Comparison of ENCODE assay signal across 14 cellular contexts in the genomic region with DNA sequence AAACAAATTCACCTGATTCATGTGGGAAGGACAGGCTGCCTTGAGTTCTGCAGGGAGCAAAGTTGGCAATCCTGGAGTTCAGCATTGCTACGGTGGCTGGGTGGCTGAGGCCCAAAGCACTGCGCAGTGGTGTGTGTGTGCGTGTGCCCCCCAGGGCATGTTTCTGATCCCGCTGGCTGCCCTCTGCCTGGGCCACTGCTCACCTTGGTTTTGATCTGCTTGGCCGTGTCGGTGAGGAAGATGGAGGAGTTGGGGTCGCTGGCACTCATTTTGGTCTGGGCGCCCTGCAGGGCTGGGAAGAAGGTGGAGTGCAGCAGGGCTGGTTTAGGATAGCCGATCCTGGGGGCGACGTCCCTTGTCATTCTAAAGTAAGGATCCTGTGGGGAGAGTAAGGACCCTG. TPM values are rescaled to one million over a fixed set of nuclear protein-coding genes. Genes with fewer than 3 reads are reported as not detected.
DNase-seq lines count a peak whose midpoint lies in the region; ATAC-seq and TF ChIP-seq lines count a peak whose summit lies in the region.
"Had no signal": no experiment of that assay in that cellular context is flagged by ENCODE, and none has a peak within 500 bp of the region (broad histone marks: within the 10 kb centered on the region; RNA-seq: fewer than 3 reads in every experiment).

No MANE protein-coding gene starts in this region.

- no peak overlapping the region for H3K4me3 Mint-ChIP-seq in activated CD8-positive, alpha-beta memory T cell treated with anti-CD3 and anti-CD28 coated beads, Interleukin-2, amount 10 ng/mL, durations not matched to agents 7 days and 5 days
- no peak overlapping the region for H3K4me3 Mint-ChIP-seq in glutamatergic neuron (ENCODE audit: unreplicated experiment)
- H3K4me3 Mint-ChIP-seq in immature natural killer cell = no peak overlapping the region

- H3K36me3 Mint-ChIP-seq in activated CD8-positive, alpha-beta memory T cell treated with anti-CD3 and anti-CD28 coated beads, Interleukin-2, amount 10 ng/mL, durations not matched to agents 7 days and 5 days = peaks cover 62% of the 10 kb centered on the region
- H3K36me3 Mint-ChIP-seq in glutamatergic neuron (ENCODE audit: unreplicated experiment) (no peaks in the 10 kb centered on the region), immature natural killer cell (peaks cover 29 to 38% (median 30%) of the 10 kb centered on the region in 3 donors)

- no peaks in the 10 kb centered on the region for H3K9me3 Mint-ChIP-seq in activated CD8-positive, alpha-beta memory T cell treated with anti-CD3 and anti-CD28 coated beads, Interleukin-2, amount 10 ng/mL, durations not matched to agents 7 days and 5 days (ENCODE audit: low read depth)
- H3K9me3 Mint-ChIP-seq in glutamatergic neuron (ENCODE audit: unreplicated experiment) (peaks cover 5% of the 10 kb centered on the region), immature natural killer cell (no peaks in the 10 kb centered on the region)

- H3K4me3 ChIP-seq in skin epidermis = no peak overlapping the region
- H3K4me3 ChIP-seq: breast epithelium had no signal

- H3K27ac Mint-ChIP-seq in activated CD8-positive, alpha-beta memory T cell treated with anti-CD3 and anti-CD28 coated beads, Interleukin-2, amount 10 ng/mL, durations not matched to agents 7 days and 5 days = peak overlapping the region; percentile 63
- H3K27ac Mint-ChIP-seq in glutamatergic neuron (ENCODE audit: unreplicated experiment) (peak overlapping the region; percentile 56), immature natural killer cell (no peak overlapping the region)

- TF ChIP-seq CTCF in GM20000 (IDR thresholded peaks at IDR 0.05; ENCODE audit: extremely low read depth, missing control alignments) (no peak), glutamatergic neuron (IDR thresholded peaks at IDR 0.05; ENCODE audit: partially characterized antibody, unreplicated experiment) (no peak)

- CTCF ChIA-PET in activated CD8-positive, alpha-beta memory T cell treated with anti-CD3 and anti-CD28 coated beads, Interleukin-2, amount 10 ng/mL, durations not matched to agents 7 days and 5 days (lab: Charles Lee) = interaction anchor here (1.2 kb wide), 1 partner anchor 35 kb away, joined by 3 read pairs; no protein-coding TSS in a partner anchor

- H3K4me1 Mint-ChIP-seq in activated CD8-positive, alpha-beta memory T cell treated with anti-CD3 and anti-CD28 coated beads, Interleukin-2, amount 10 ng/mL, durations not matched to agents 7 days and 5 days = peaks cover 35% of the 10 kb centered on the region
- peaks cover 11% of the 10 kb centered on the region for H3K4me1 Mint-ChIP-seq in glutamatergic neuron (ENCODE audit: low read depth, unreplicated experiment)
- no peaks in the 10 kb centered on the region for H3K4me1 Mint-ChIP-seq in immature natural killer cell

- DNase-seq in GM20000 (ENCODE audit: low spot score) = peak; percentile 10
- DNase-seq in activated CD8-positive, alpha-beta memory T cell treated with anti-CD3 and anti-CD28 coated beads, Interleukin-2, amount 10 ng/mL, durations not matched to agents 7 days and 5 days = no peak
- DNase-seq in glutamatergic neuron = no peak
- DNase-seq in immature natural killer cell = no peak
- DNase-seq in retina = no peak
- DNase-seq in NCI-H226 = no peak
- DNase-seq in amygdala (lab: John Stamatoyannopoulos, UW) = no peak
- DNase-seq: Calu3, NCI-H526, SHP77 treated with DMSO at 0.1 percent for 48 hours had no signal

- H3K27me3 Mint-ChIP-seq in activated CD8-positive, alpha-beta memory T cell treated with anti-CD3 and anti-CD28 coated beads, Interleukin-2, amount 10 ng/mL, durations not matched to agents 7 days and 5 days = no peaks in the 10 kb centered on the region
- no peaks in the 10 kb centered on the region for H3K27me3 Mint-ChIP-seq in glutamatergic neuron (ENCODE audit: unreplicated experiment)
- H3K27me3 Mint-ChIP-seq in immature natural killer cell (ENCODE audit: low read depth in 3 of 3) = peaks cover 0 to 4% (median 3%) of the 10 kb centered on the region in 3 donors

- H3K27ac ChIP-seq in skin epidermis = peak overlapping the region in 20 of 21 experiments; percentile 6 to 81 (median 70)

- ATAC-seq in activated CD8-positive, alpha-beta memory T cell treated with anti-CD3 and anti-CD28 coated beads, Interleukin-2, amount 10 ng/mL, durations not matched to agents 7 days and 5 days = no peak

RNA-seq across cellular contexts. Expression of a gene that starts 19.1 kb away (rescaled TPM):
- total RNA-seq in activated CD8-positive, alpha-beta memory T cell treated with anti-CD3 and anti-CD28 coated beads, Interleukin-2, amount 10 ng/mL, durations not matched to agents 7 days and 5 days = not detected
- total RNA-seq in glutamatergic neuron (ENCODE audit: unreplicated experiment) = not detected
- not detected for polyA plus RNA-seq in immature natural killer cell
- total RNA-seq: Calu3, kidney epithelial cell, posterior vena cava had no signal

RNA-seq across cellular contexts. Expression of a gene that starts 34.1 kb away (rescaled TPM):
- 1 to 10 TPM; 8.1 to 9.5 TPM for total RNA-seq in activated CD8-positive, alpha-beta memory T cell treated with anti-CD3 and anti-CD28 coated beads, Interleukin-2, amount 10 ng/mL, durations not matched to agents 7 days and 5 days
- 9.7 TPM for total RNA-seq in glutamatergic neuron (ENCODE audit: unreplicated experiment)
- polyA plus RNA-seq in immature natural killer cell = 10 to 100 TPM in 2 of 3 donors, 1 to 10 TPM in 1; 8.1 to 13.8 (median 12.1) TPM

RNA-seq across cellular contexts. Expression of a gene that starts 36.0 kb away (rescaled TPM):
- 10 to 100 TPM; 15.9 to 21.6 TPM for total RNA-seq in activated CD8-positive, alpha-beta memory T cell treated with anti-CD3 and anti-CD28 coated beads, Interleukin-2, amount 10 ng/mL, durations not matched to agents 7 days and 5 days
- total RNA-seq in glutamatergic neuron (ENCODE audit: unreplicated experiment) = 409 TPM
- 1 to 10 TPM; 4.2 to 5.6 (median 4.6) TPM for polyA plus RNA-seq in immature natural killer cell

Comparison
In these comparisons a context has a peak if more than half of its experiments do, and no peak if none do; other contexts are left out.
1. H3K27ac Mint-ChIP-seq: peak in activated CD8-positive, alpha-beta memory T cell treated with anti-CD3 and anti-CD28 coated beads, Interleukin-2, amount 10 ng/mL, durations not matched to agents 7 days and 5 days (single experiment) and glutamatergic neuron (single experiment); none in immature natural killer cell (0 of 6).
2. RNA of a gene that starts 36.0 kb away (total RNA-seq): 409 TPM in glutamatergic neuron (single experiment); 15.9 to 21.6 TPM in activated CD8-positive, alpha-beta memory T cell treated with anti-CD3 and anti-CD28 coated beads, Interleukin-2, amount 10 ng/mL, durations not matched to agents 7 days and 5 days; every median in the first group is over 10 times any median in the second.